10 cellular contexts compared by ENCODE assay signal in genomic region chr4:142406917-142407501, GRCh38.
A peak's percentile ranks its signal among the peaks of the same experiment; 100 is the strongest.
DNase-seq lines count a peak whose midpoint lies in the region; ATAC-seq and TF ChIP-seq lines count a peak whose summit lies in the region.
"Had no signal": no experiment of that assay in that cellular context is flagged by ENCODE, and none has a peak within 500 bp of the region (broad histone marks: within the 10 kb centered on the region; RNA-seq: fewer than 3 reads in every experiment).

No MANE protein-coding gene starts in this region.

- 82% methylated on average over 7 of the region's 7 CpGs for WGBS in smooth muscle cell (ENCODE audit: low lambda C conversion rate)

- intact Hi-C loops in sciatic nerve (cut with DNase I) = no loop called here

- no peaks in the 10 kb centered on the region for H3K79me2 ChIP-seq in smooth muscle cell (ENCODE audit: low read depth)

- peak overlapping the region; percentile 97 for H3K27ac Mint-ChIP-seq in T-helper 17 cell
- H3K27ac Mint-ChIP-seq in chondrocyte (ENCODE audit: unreplicated experiment) = peak overlapping the region; percentile 100

- peaks cover 37% of the 10 kb centered on the region for H3K4me1 Mint-ChIP-seq in T-helper 17 cell
- peaks cover 53% of the 10 kb centered on the region for H3K4me1 Mint-ChIP-seq in chondrocyte (ENCODE audit: low read depth)

- peak overlapping the region; percentile 98 for H3K4me3 Mint-ChIP-seq in T-helper 17 cell
- peak overlapping the region; percentile 57 for H3K4me3 Mint-ChIP-seq in chondrocyte (ENCODE audit: unreplicated experiment)

- H3K36me3 Mint-ChIP-seq in T-helper 17 cell (ENCODE audit: low read depth) (peaks cover 2% of the 10 kb centered on the region), chondrocyte (ENCODE audit: low read depth) (no peaks in the 10 kb centered on the region)

- ATAC-seq in T-helper 17 cell (peak; percentile 64), GM18873 (IDR thresholded peaks at IDR 0.05; ENCODE audit: low FRiP score, unreplicated experiment) (no peak), sciatic nerve (no peak)

- H3K4me3 ChIP-seq in smooth muscle cell = no peak overlapping the region

- H3K36me3 ChIP-seq in smooth muscle cell (ENCODE audit: low read depth) = no peaks in the 10 kb centered on the region

- peaks cover 31% of the 10 kb centered on the region for H3K4me1 ChIP-seq in smooth muscle cell (ENCODE audit: low read depth)

- no peaks in the 10 kb centered on the region for H4K20me1 ChIP-seq in smooth muscle cell (ENCODE audit: low read depth)

- H3K27me3 ChIP-seq in smooth muscle cell (ENCODE audit: low read depth) = no peaks in the 10 kb centered on the region

- no peak overlapping the region for H3K9ac ChIP-seq in smooth muscle cell (ENCODE audit: low read depth)

- peaks cover 3% of the 10 kb centered on the region for H3K9me3 Mint-ChIP-seq in chondrocyte (ENCODE audit: low read depth)

- peaks cover 4% of the 10 kb centered on the region for H3F3A ChIP-seq in smooth muscle cell (ENCODE audit: low read depth)

- H3K27me3 Mint-ChIP-seq in T-helper 17 cell (no peaks in the 10 kb centered on the region), chondrocyte (ENCODE audit: low read depth) (no peaks in the 10 kb centered on the region)

- no peak overlapping the region for H2AFZ ChIP-seq in smooth muscle cell (ENCODE audit: low read depth)

- no peak for TF ChIP-seq CTCF in chondrocyte (IDR thresholded peaks at IDR 0.05)
- no peak for TF ChIP-seq CTCF in smooth muscle cell (IDR thresholded peaks at IDR 0.05; ENCODE audit: borderline replicate concordance, insufficient read depth, poor library complexity, severe bottlenecking)

- DNase-seq in ELR (ENCODE audit: low read depth) (peak; percentile 19), T-helper 17 cell (no peak), chondrocyte (ENCODE audit: low spot score) (no peak), smooth muscle cell (lab: John Stamatoyannopoulos, UW; ENCODE audit: unreplicated experiment) (no peak), NOMO-1 (lab: John Stamatoyannopoulos, UW; ENCODE audit: unreplicated experiment in 2 of 2) (no peak), caudate nucleus (lab: John Stamatoyannopoulos, UW) (no peak), sciatic nerve (ENCODE audit: low spot score) (no peak)
- DNase-seq: KG1, NCI-H526 had no signal

- H3K9me3 ChIP-seq in T-helper 17 cell (ENCODE audit: control insufficient read depth, low read length, poor library complexity, severe bottlenecking) = no peaks in the 10 kb centered on the region
- no peaks in the 10 kb centered on the region for H3K9me3 ChIP-seq in smooth muscle cell (replicated peaks; ENCODE audit: low read depth)

- no peak overlapping the region for H3K4me2 ChIP-seq in smooth muscle cell

- H3K27ac ChIP-seq in smooth muscle cell (ENCODE audit: low read depth) (peak overlapping the region; percentile 91), caudate nucleus (ENCODE audit: low read depth, low read length) (no peak overlapping the region)
